In the genomic region with DNA sequence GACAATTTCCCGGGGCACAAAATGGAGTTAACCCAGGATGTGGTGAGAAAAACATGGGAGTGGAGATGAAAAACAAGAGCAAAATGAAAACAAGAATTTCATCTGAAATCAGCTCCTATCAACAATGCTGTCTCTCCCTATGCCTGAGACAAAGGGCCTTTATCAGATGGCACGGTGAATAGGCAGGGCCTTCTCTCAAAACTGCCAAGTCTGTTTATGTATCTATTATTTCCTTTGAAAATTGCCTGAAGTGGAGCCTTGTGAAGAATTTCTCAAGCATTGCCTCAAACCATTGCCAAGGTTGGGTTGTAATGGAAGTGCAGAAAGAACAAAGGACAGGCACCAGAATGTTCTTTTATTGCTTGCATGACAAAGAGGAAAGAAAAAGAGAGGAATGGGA, we compare ENCODE assay signal across 23 cellular contexts.
DNase-seq lines count a peak whose midpoint lies in the region; ATAC-seq lines count a peak whose summit lies in the region.
"Had no signal": no experiment of that assay in that cellular context is flagged by ENCODE, and none has a peak within 500 bp of the region (broad histone marks: within the 10 kb centered on the region; RNA-seq: fewer than 3 reads in every experiment).

No MANE protein-coding gene starts in this region.

- H3K18ac ChIP-seq in mesendoderm (ENCODE audit: low read length) = peak overlapping the region; percentile 18

- H2BK15ac ChIP-seq in mesendoderm (replicated peaks; ENCODE audit: low read depth) = no peak overlapping the region

- H3K4me2 ChIP-seq in mesendoderm (ENCODE audit: low read length) = no peak overlapping the region

- no peak overlapping the region for H3K4me3 ChIP-seq in mesendoderm (ENCODE audit: low read length)
- H3K4me3 ChIP-seq: Peyer's patch, SJCRH30 had no signal

- no peak overlapping the region for H2BK120ac ChIP-seq in mesendoderm (ENCODE audit: low read depth, low read length)

- H3K56ac ChIP-seq in mesendoderm (ENCODE audit: low read length) = no peak overlapping the region

- no peaks in the 10 kb centered on the region for H3K79me1 ChIP-seq in mesendoderm (ENCODE audit: low read length)

- H3K27ac ChIP-seq in cingulate gyrus (ENCODE audit: low read depth, low read length) (peak overlapping the region; percentile 82), mesendoderm (ENCODE audit: low read depth, low read length) (no peak overlapping the region), temporal lobe (ENCODE audit: low read depth, low read length) (peak overlapping the region; percentile 77)
- H3K27ac ChIP-seq: C4-2B, Peyer's patch, SJCRH30 had no signal

- no peak overlapping the region for H4K5ac ChIP-seq in mesendoderm (ENCODE audit: low read length)

- H3K4me1 ChIP-seq in mesendoderm (ENCODE audit: control insufficient read depth, low read depth, low read length) = no peaks in the 10 kb centered on the region
- H3K4me1 ChIP-seq: Peyer's patch had no signal

- WGBS in mesendoderm (ENCODE audit: extremely low coverage, insufficient coverage, low lambda C conversion rate) = no CpG with 5 or more reads among the region's 2 CpGs

- no peak overlapping the region for H4K8ac ChIP-seq in mesendoderm (ENCODE audit: low read depth, low read length)

- no peak overlapping the region for H2BK5ac ChIP-seq in mesendoderm (ENCODE audit: low read length)

- H3K36me3 ChIP-seq in mesendoderm (ENCODE audit: control insufficient read depth, insufficient read depth, low read length) = no peaks in the 10 kb centered on the region
- H3K36me3 ChIP-seq: Peyer's patch, SJCRH30 had no signal

- no peak overlapping the region for H2AK5ac ChIP-seq in mesendoderm (ENCODE audit: low read length)

- H3K23ac ChIP-seq in mesendoderm (ENCODE audit: low read length) = no peak overlapping the region

- DNase-seq in NCI-H748 (lab: John Stamatoyannopoulos, UW; ENCODE audit: unreplicated experiment) = peak; percentile 32
- DNase-seq in NCI-H748 treated with DMSO at 0.1 percent for 48 hours (lab: John Stamatoyannopoulos, UW) = no peak
- DNase-seq in mesendoderm = no peak
- DNase-seq in NOMO-1 treated with DMSO at 0.1 percent for 48 hours (lab: John Stamatoyannopoulos, UW; ENCODE audit: unreplicated experiment) = no peak
- no peak for DNase-seq in NCI-H1048 (lab: John Stamatoyannopoulos, UW)
- DNase-seq: AML-193; CD8-positive, alpha-beta memory T cell; DMS53; H7; HFFc6; KG1; NCI-H1105 treated with DMSO at 0.1 percent for 48 hours; NCI-H1694; NCI-H2081 treated with DMSO at 0.1 percent for 48 hours; NCI-H510A; NCI-H774; NK-92 treated with Interleukin-12 subunit alpha and Interleukin-12 subunit beta, amount 100 ng/mL, for 24 hours; Peyer's patch; SJCRH30 had no signal

- ATAC-seq in HG02623 (IDR thresholded peaks at IDR 0.05; ENCODE audit: unreplicated experiment) = no peak

- H3K27me3 ChIP-seq in mesendoderm (ENCODE audit: insufficient read depth, low read length, poor library complexity) = no peaks in the 10 kb centered on the region
- H3K27me3 ChIP-seq: Peyer's patch, SJCRH30 had no signal

- H3K79me2 ChIP-seq in mesendoderm (ENCODE audit: control insufficient read depth, insufficient read depth, low read length) = no peaks in the 10 kb centered on the region

- no peak overlapping the region for H3K4ac ChIP-seq in mesendoderm (ENCODE audit: low read depth, low read length)

- no peak overlapping the region for H3K9ac ChIP-seq in mesendoderm (ENCODE audit: low read length)
